Comparison of ENCODE assay signal across 24 cellular contexts in genomic region chr1:6653651-6654290, GRCh38. TPM values are rescaled to one million over a fixed set of nuclear protein-coding genes. Genes with fewer than 3 reads are reported as not detected.
DNase-seq lines count a peak whose midpoint lies in the region; ATAC-seq, FAIRE-seq and TF ChIP-seq lines count a peak whose summit lies in the region.
"Had no signal": no experiment of that assay in that cellular context is flagged by ENCODE, and none has a peak within 500 bp of the region (broad histone marks: within the 10 kb centered on the region; RNA-seq: fewer than 3 reads in every experiment).

No MANE protein-coding gene starts in this region.

- H3K4me1 Mint-ChIP-seq in effector memory CD8-positive, alpha-beta T cell (ENCODE audit: low read depth in 2 of 2) = no peaks in the 10 kb centered on the region

- intact Hi-C loops in spleen (cut with DNase I; ENCODE audit: low total_unique reads) = no loop called here

- no peak for TF ChIP-seq POLR2A in spleen (IDR thresholded peaks at IDR 0.05)

- TF ChIP-seq CTCF in bronchial epithelial cell (IDR thresholded peaks at IDR 0.05; ENCODE audit: insufficient read depth, low read length, severe bottlenecking) (no peak), spleen (IDR thresholded peaks at IDR 0.05 in 8 of 11, conservative IDR thresholded peaks at IDR 0.05 in 3 of 11) (no peak)

- H3K4me3 ChIP-seq in bronchial epithelial cell (ENCODE audit: low read depth, low read length) = no peak overlapping the region
- no peak overlapping the region for H3K4me3 ChIP-seq in spleen
- H3K4me3 ChIP-seq: esophagus muscularis mucosa, PC-9, tibial nerve had no signal

- DNase-seq in NCI-H2227 (lab: John Stamatoyannopoulos, UW; ENCODE audit: unreplicated experiment) (peak; percentile 57), bronchial epithelial cell (ENCODE audit: low read depth) (no peak), left kidney (ENCODE audit: low read depth, low spot score) (peak; percentile 85), spleen (peak; percentile 4), frontal cortex (ENCODE audit: low spot score in 2 of 2) (no peak)
- no peak for DNase-seq in effector memory CD8-positive, alpha-beta T cell
- DNase-seq: activated CD4-positive, alpha-beta T cell treated with anti-CD3 and anti-CD28 coated beads, Interleukin-2, amount 50 U/mL, for 1 hour; activated CD4-positive, CD25-positive, alpha-beta regulatory T cell; activated naive CD4-positive, alpha-beta T cell; activated T-cell treated with anti-CD3 and anti-CD28 coated beads, Interleukin-2, amount 50 U/mL, for 24 hours; C1 segment of cervical spinal cord; foreskin fibroblast; mesendoderm; NCI-H146; NCI-H2171 treated with DMSO at 0.1 percent for 48 hours; NCI-H524 treated with DMSO at 0.1 percent for 48 hours; PC-9; SK-N-SH; stimulated activated CD4-positive, alpha-beta T cell treated with anti-CD3 and anti-CD28 coated beads, Interleukin-4, amount 100 ng/mL, for 4 hours had no signal

- H3K27me3 Mint-ChIP-seq in effector memory CD8-positive, alpha-beta T cell = no peaks in the 10 kb centered on the region
- H3K27me3 Mint-ChIP-seq: activated T-cell treated with anti-CD3 and anti-CD28 coated beads, Interleukin-2, amount 50 U/mL, for 24 hours; dendritic cell treated with granulocyte-macrophage colony-stimulating factor and Interleukin-4, amounts not matched to agents 40 ng/mL and 50 ng/mL, for 4 days had no signal

- no peaks in the 10 kb centered on the region for H3K27me3 ChIP-seq in bronchial epithelial cell (ENCODE audit: control insufficient read depth, insufficient read depth, low read length)
- H3K27me3 ChIP-seq in spleen (replicated peaks in 1 of 7) = no peaks in the 10 kb centered on the region
- H3K27me3 ChIP-seq: esophagus muscularis mucosa, tibial nerve had no signal

- H3K36me3 ChIP-seq in bronchial epithelial cell (ENCODE audit: control insufficient read depth, insufficient read depth, low read length) = peaks cover 17% of the 10 kb centered on the region
- H3K36me3 ChIP-seq in spleen = peaks cover 0 to 83% (median 33%) of the 10 kb centered on the region in 6 donors

- no peak overlapping the region for H3K4me3 Mint-ChIP-seq in effector memory CD8-positive, alpha-beta T cell
- H3K4me3 Mint-ChIP-seq: activated T-cell treated with anti-CD3 and anti-CD28 coated beads, Interleukin-2, amount 50 U/mL, for 24 hours; dendritic cell treated with granulocyte-macrophage colony-stimulating factor and Interleukin-4, amounts not matched to agents 40 ng/mL and 50 ng/mL, for 4 days had no signal

- peaks cover 0 to 12% (median 3%) of the 10 kb centered on the region in 6 donors for H3K4me1 ChIP-seq in spleen
- H3K4me1 ChIP-seq: esophagus muscularis mucosa, tibial nerve had no signal

- peaks cover 16% of the 10 kb centered on the region for H3K36me3 Mint-ChIP-seq in effector memory CD8-positive, alpha-beta T cell (ENCODE audit: insufficient read depth)

- WGBS in spleen, 5 donors = 91 to 95% (median 94%) methylated on average over 18 of the region's 18 CpGs

- H3K27ac ChIP-seq in spleen = no peak overlapping the region
- H3K27ac ChIP-seq: esophagus muscularis mucosa, PC-9 had no signal

- no peak overlapping the region for H3K27ac Mint-ChIP-seq in effector memory CD8-positive, alpha-beta T cell
- H3K27ac Mint-ChIP-seq: activated T-cell treated with anti-CD3 and anti-CD28 coated beads, Interleukin-2, amount 50 U/mL, for 24 hours; dendritic cell treated with granulocyte-macrophage colony-stimulating factor and Interleukin-4, amounts not matched to agents 40 ng/mL and 50 ng/mL, for 4 days had no signal

- H3K9me3 Mint-ChIP-seq in effector memory CD8-positive, alpha-beta T cell = no peaks in the 10 kb centered on the region
- H3K9me3 Mint-ChIP-seq: activated T-cell treated with anti-CD3 and anti-CD28 coated beads, Interleukin-2, amount 50 U/mL, for 24 hours; dendritic cell treated with granulocyte-macrophage colony-stimulating factor and Interleukin-4, amounts not matched to agents 40 ng/mL and 50 ng/mL, for 4 days had no signal

- FAIRE-seq in bronchial epithelial cell (lab: Jason Lieb, UNC) (peak; percentile 62), frontal cortex (lab: Jason Lieb, UNC) (no peak)

- no peaks in the 10 kb centered on the region for H3K9me3 ChIP-seq in spleen
- H3K9me3 ChIP-seq: esophagus muscularis mucosa, SK-N-SH, tibial nerve had no signal

- no peak for ATAC-seq in effector memory CD8-positive, alpha-beta T cell (replicated peaks)
- no peak for ATAC-seq in GM19395 (IDR thresholded peaks at IDR 0.05; ENCODE audit: unreplicated experiment)
- ATAC-seq: left lobe of liver had no signal

RNA-seq across cellular contexts. Expression of gene THAP3, which starts 29.1 kb away (rescaled TPM):
- 24.0 and 26.6 TPM in 2 replicates for total RNA-seq in bronchial epithelial cell
- total RNA-seq in spleen = 10 to 100 TPM; 13.0 to 27.1 (median 15.5) TPM
- polyA plus RNA-seq in spleen = 10 to 100 TPM; 21.5 to 29.1 (median 24.0) TPM
- total RNA-seq in frontal cortex = 22.8 TPM

RNA-seq across cellular contexts. Expression of gene PHF13, which starts 40.2 kb away (rescaled TPM):
- total RNA-seq in bronchial epithelial cell = 6.1 and 9.9 TPM in 2 replicates
- 10 to 100 TPM in 4 of 7 donors, 1 to 10 TPM in 3; 6.6 to 14.0 (median 10.5) TPM for total RNA-seq in spleen
- polyA plus RNA-seq in spleen = 1 to 10 TPM; 3.4 to 6.0 (median 4.4) TPM
- total RNA-seq in frontal cortex = 14.3 TPM

RNA-seq across cellular contexts. Expression of gene DNAJC11, which starts 47.8 kb away (rescaled TPM):
- total RNA-seq in bronchial epithelial cell (17.9 and 31.1 TPM in 2 replicates), spleen (10 to 100 TPM; 40.8 to 66.9 (median 58.0) TPM), frontal cortex (24.5 TPM)
- 10 to 100 TPM; 13.3 to 31.1 (median 27.9) TPM for polyA plus RNA-seq in spleen

RNA-seq across cellular contexts. Expression of gene KLHL21, which starts 51.1 kb away (rescaled TPM):
- 30.2 and 38.7 TPM in 2 replicates for total RNA-seq in bronchial epithelial cell
- total RNA-seq in spleen = 10 to 100 TPM; 18.5 to 41.5 (median 29.4) TPM
- polyA plus RNA-seq in spleen = 10 to 100 TPM in 1 of 3 donors, 1 to 10 TPM in 2; 5.0 to 12.0 (median 6.2) TPM
- total RNA-seq in frontal cortex = 8.2 TPM

Comparison
In these comparisons a context has a peak if more than half of its experiments do, and no peak if none do; other contexts are left out.
1. DNase-seq: peak in NCI-H2227 (single experiment), left kidney (single experiment) and spleen (single experiment); none in bronchial epithelial cell (single experiment), frontal cortex (0 of 2) and effector memory CD8-positive, alpha-beta T cell (0 of 3).